ENCODE assay signal across 8 cellular contexts in genomic region chr2:75560768-75561565, GRCh38. TPM values are rescaled to one million over a fixed set of nuclear protein-coding genes. Genes with fewer than 3 reads are reported as not detected.
DNase-seq lines count a peak whose midpoint lies in the region; ATAC-seq, FAIRE-seq and TF ChIP-seq lines count a peak whose summit lies in the region.

Gene EVA1A (minus strand): TSS chr2:75560939. CDS start chr2:75518140, 42,799 bp downstream.

- POLR2A ChIA-PET in GM12878 (lab: Charles Lee) = no interaction called here

- H3K9me3 ChIP-seq in GM12878 (replicated peaks; ENCODE audit: control insufficient read depth, insufficient read depth, low read length) (no peaks in the 10 kb centered on the region), iPS-18a (ENCODE audit: control insufficient read depth, low read depth, low read length) (no peaks in the 10 kb centered on the region), smooth muscle cell (replicated peaks; ENCODE audit: low read depth) (no peaks in the 10 kb centered on the region)

- peak; percentile 72 for ATAC-seq in GM12878

- no peak for TF ChIP-seq CTCF in GM13976 (IDR thresholded peaks at IDR 0.05; ENCODE audit: borderline replicate concordance, control extremely low read depth, extremely low read depth, insufficient read depth, missing control alignments)
- TF ChIP-seq CTCF in GM12878 (IDR thresholded peaks at IDR 0.05 in 2 of 3, conservative IDR thresholded peaks at IDR 0.05 in 1 of 3; ENCODE audit: control insufficient read depth in 2 of 3, extremely low read depth in 1 of 3, insufficient read depth in 1 of 3, low read depth in 3 of 3, low read length in 3 of 3) = no peak
- TF ChIP-seq CTCF in smooth muscle cell (IDR thresholded peaks at IDR 0.05; ENCODE audit: borderline replicate concordance, insufficient read depth, poor library complexity, severe bottlenecking) = no peak

- H3K36me3 ChIP-seq in ACC112 (ENCODE audit: insufficient read depth, low read length) (no peaks in the 10 kb centered on the region; the same call in 1 of the 2 replicates), GM12878 (ENCODE audit: control insufficient read depth in 2 of 2, insufficient read depth in 2 of 2, low read length in 1 of 2) (no peaks in the 10 kb centered on the region), iPS-18a (ENCODE audit: control insufficient read depth, low read depth, low read length) (no peaks in the 10 kb centered on the region), smooth muscle cell (ENCODE audit: low read depth) (no peaks in the 10 kb centered on the region)

- SMC1A ChIA-PET in GM12878 (lab: Charles Lee; ENCODE audit: uncharacterized antibody, unreplicated experiment) = interaction anchor here (1.0 kb wide), 1 partner anchor 42 kb away, joined by 3 read pairs; no protein-coding TSS in a partner anchor

- no peak for TF ChIP-seq EP300 in GM12878 (IDR thresholded peaks at IDR 0.05; ENCODE audit: borderline replicate concordance in 1 of 2, control insufficient read depth in 1 of 2, low read depth in 2 of 2, low read length in 2 of 2)

- CTCF ChIA-PET in GM12878 (lab: Yijun Ruan, JAX) = no interaction called here

- H3K4me3 ChIP-seq in ACC112 (ENCODE audit: low read depth, low read length) (peak within 1 kb of the TSS; percentile 88), GM12878 (peak within 1 kb of the TSS; percentile 65), iPS-18a (ENCODE audit: low read length) (peak within 1 kb of the TSS; percentile 72), smooth muscle cell (peak within 1 kb of the TSS; percentile 66)

- H3K4me2 ChIP-seq in GM12878 (ENCODE audit: control insufficient read depth, insufficient read depth) (peak within 1 kb of the TSS; percentile 81), smooth muscle cell (peak within 1 kb of the TSS; percentile 99)

- H3K9ac ChIP-seq in GM12878 (ENCODE audit: control insufficient read depth, insufficient read depth, low read length) (no peak within 1 kb of the TSS), iPS-18a (ENCODE audit: low read length) (peak within 1 kb of the TSS; percentile 44), smooth muscle cell (ENCODE audit: low read depth) (peak within 1 kb of the TSS; percentile 73)

- H3K79me2 ChIP-seq in ACC112 (ENCODE audit: control insufficient read depth, insufficient read depth, low read length, unreplicated experiment) (peaks cover 43% of the 10 kb centered on the region), GM12878 (ENCODE audit: control insufficient read depth, insufficient read depth, low read length) (no peaks in the 10 kb centered on the region), smooth muscle cell (ENCODE audit: low read depth) (peaks cover 25% of the 10 kb centered on the region)

- H3K4me1 ChIP-seq in ACC112 (ENCODE audit: control insufficient read depth, insufficient read depth, low read length, unreplicated experiment) = peaks cover 31% of the 10 kb centered on the region
- H3K4me1 ChIP-seq in GM12878 (ENCODE audit: control insufficient read depth, insufficient read depth, low read length) = no peaks in the 10 kb centered on the region
- peaks cover 7% of the 10 kb centered on the region for H3K4me1 ChIP-seq in iPS-18a (ENCODE audit: control insufficient read depth, low read depth, low read length)
- peaks cover 23% of the 10 kb centered on the region for H3K4me1 ChIP-seq in smooth muscle cell (ENCODE audit: low read depth)

- RAD21 ChIA-PET in GM12878 (lab: Charles Lee; ENCODE audit: unreplicated experiment) = no interaction called here

- BruUV-seq in GM12878 (replicated peaks; lab: Mats Ljungman, UMichigan) = no TSS peak

- TF ChIP-seq RAD21 in GM12878 (IDR thresholded peaks at IDR 0.05; ENCODE audit: insufficient read depth, low read depth, low read length) = no peak

- WGBS in GM12878 (ENCODE audit: insufficient coverage, insufficient replicate concordance, low lambda C conversion rate, missing lambda C conversion rate) = 15% methylated on average over 21 of the region's 46 CpGs
- WGBS in smooth muscle cell (ENCODE audit: low lambda C conversion rate) = 2% methylated on average over 35 of the region's 46 CpGs

- TF ChIP-seq POLR2A in GM12878 (IDR thresholded peaks at IDR 0.05; ENCODE audit: low read depth, low read length) = no peak

- H3K27me3 ChIP-seq in ACC112 (ENCODE audit: insufficient read depth, low read length) = no peaks in the 10 kb centered on the region
- H3K27me3 ChIP-seq in GM12878 (replicated peaks in 1 of 2; ENCODE audit: control insufficient read depth in 2 of 2, insufficient read depth in 2 of 2, low read length in 1 of 2) = peaks cover 3 to 7% of the 10 kb centered on the region in 2 experiments
- peaks cover 36% of the 10 kb centered on the region for H3K27me3 ChIP-seq in iPS-18a (ENCODE audit: control insufficient read depth, insufficient read depth, low read length)
- H3K27me3 ChIP-seq in smooth muscle cell (ENCODE audit: low read depth) = no peaks in the 10 kb centered on the region

- intact Hi-C loops in GM12878 (cut with micrococcal nuclease; ENCODE audit: unreplicated experiment) = no loop called here

- H2AFZ ChIP-seq in ACC112 (ENCODE audit: low read length, unreplicated experiment) (peak within 1 kb of the TSS; percentile 90), GM12878 (ENCODE audit: control insufficient read depth, low read depth, low read length) (peak within 1 kb of the TSS; percentile 50), smooth muscle cell (ENCODE audit: low read depth) (peak within 1 kb of the TSS; percentile 85)

- in situ Hi-C loops in GM13976 (cut with MboI; ENCODE audit: low sequenced_read_pairs, unreplicated experiment) (no loop called here), GM12878 (cut with MboI) (no loop called here)

- no peaks in the 10 kb centered on the region for H4K20me1 ChIP-seq in GM12878 (ENCODE audit: control insufficient read depth, insufficient read depth)
- H4K20me1 ChIP-seq in smooth muscle cell (ENCODE audit: low read depth) = peaks cover 34% of the 10 kb centered on the region

- peaks cover 14% of the 10 kb centered on the region for H3F3A ChIP-seq in smooth muscle cell (ENCODE audit: low read depth)

- H3K27ac ChIP-seq in ACC112 (ENCODE audit: low read depth, low read length) (peak within 1 kb of the TSS; percentile 76), GM12878 (ENCODE audit: control insufficient read depth, insufficient read depth) (no peak within 1 kb of the TSS), iPS-18a (ENCODE audit: low read length) (no peak within 1 kb of the TSS), smooth muscle cell (ENCODE audit: low read depth) (peak within 1 kb of the TSS; percentile 87)

- FAIRE-seq in GM12878 (lab: Jason Lieb, UNC) = no peak

- peak; percentile 64 for DNase-seq in GM13976 (ENCODE audit: low spot score)
- DNase-seq in NCI-H2196 (lab: John Stamatoyannopoulos, UW; ENCODE audit: unreplicated experiment) = peak; percentile 32
- DNase-seq in GM12878 (ENCODE audit: low read depth, low spot score) = no peak
- DNase-seq in smooth muscle cell (lab: John Stamatoyannopoulos, UW; ENCODE audit: unreplicated experiment) = no peak
- no peak for DNase-seq in activated CD4-positive, CD25-positive, alpha-beta regulatory T cell treated with anti-CD3 and anti-CD28 coated beads, Interleukin-2, amount 50 U/mL, for 72 hours
- no peak for DNase-seq in CD1c-positive myeloid dendritic cell (ENCODE audit: extremely low spot score)

TF ChIP-seq in GM12878, 131 proteins besides CTCF, POLR2A, EP300 and RAD21:
- TF ChIP-seq E2F4 (IDR thresholded peaks at IDR 0.05; ENCODE audit: low read depth, low read length) (no peak), DPF2 (IDR thresholded peaks at IDR 0.05) (no peak), MEF2A (IDR thresholded peaks at IDR 0.05; ENCODE audit: insufficient read depth, low read depth, low read length) (no peak), SIX5 (IDR thresholded peaks at IDR 0.05; ENCODE audit: low read depth, low read length, severe bottlenecking) (no peak), NFYA (IDR thresholded peaks at IDR 0.05; ENCODE audit: borderline replicate concordance, low read depth, low read length) (no peak), BACH1 (IDR thresholded peaks at IDR 0.05; ENCODE audit: borderline replicate concordance) (no peak), POLR2AphosphoS5 (IDR thresholded peaks at IDR 0.05; ENCODE audit: low read length) (no peak), ATF3 (IDR thresholded peaks at IDR 0.05; ENCODE audit: borderline replicate concordance, extremely low read depth, low read depth, low read length) (no peak)

RNA-seq across cellular contexts. Expression of gene EVA1A, which starts in this region (rescaled TPM):
- not detected in 2 replicates for total RNA-seq in GM12878 (2013; cell fraction: nucleolus; rRNA removed)
- 0.51 and 1.0 TPM in 2 replicates for total RNA-seq in GM12878 (2014; rRNA removed)
- total RNA-seq in GM12878 (2014; rRNA removed; fragmentation: Illumina TruSeq; extraction: Trizol) = 0.13 and 0.32 TPM in 2 replicates
- 0.69 and 1.0 TPM in 2 replicates for total RNA-seq in GM12878 (2021)
- not detected for polyA plus RNA-seq in GM12878 (2011; ENCODE audit: low read depth)
- 0.12 and 0.34 TPM in 2 replicates for polyA plus RNA-seq in GM12878 (2011; rRNA removed)
- 0.12 and 0.25 TPM in 2 replicates for polyA plus RNA-seq in GM12878 (2011; cell fraction: cytosol; rRNA removed)
- 0.28 TPM in 1 of 2 replicates, not detected in the other for polyA plus RNA-seq in GM12878 (2011; cell fraction: nucleus; rRNA removed)
- polyA plus RNA-seq in GM12878 (2012) = 0.25 TPM in 1 of 2 replicates, not detected in the other
- 0.21 TPM in 1 of 2 replicates, not detected in the other for polyA plus RNA-seq in GM12878 (2014; fragmentation: Illumina TruSeq; extraction: Trizol)
- polyA plus RNA-seq in GM12878 (2014; fragmentation: Nextera tagmentation; extraction: Ambion mirVana) = not detected
- polyA plus RNA-seq in GM12878 (2014; rRNA removed) = not detected in 2 replicates
- not detected for polyA plus RNA-seq in GM12878 (2016; fragmentation: Nextera tagmentation; extraction: Ambion mirVana)
- polyA minus RNA-seq in GM12878 (2011; rRNA and poly(A)+ RNA removed) = not detected in 2 replicates
- polyA minus RNA-seq in GM12878 (2011; cell fraction: cytosol; rRNA and poly(A)+ RNA removed) = not detected in 2 replicates
- not detected in 2 replicates for polyA minus RNA-seq in GM12878 (2011; cell fraction: nucleus; rRNA and poly(A)+ RNA removed)
- total RNA-seq in smooth muscle cell = 54.3 and 84.1 TPM in 2 replicates
- 72.8 and 89.2 TPM in 2 replicates for polyA plus RNA-seq in smooth muscle cell

Comparison
In these comparisons a context has a peak if more than half of its experiments do, and no peak if none do; other contexts are left out.
1. RNA of gene EVA1A (total RNA-seq): 54.3 to 84.1 TPM in smooth muscle cell; 0.13 to 1.0 TPM in GM12878; every median in the first group is over 10 times any median in the second.
2. RNA of gene EVA1A (polyA plus RNA-seq): 72.8 to 89.2 TPM in smooth muscle cell; 0.12 to 0.34 TPM in GM12878; every median in the first group is over 10 times any median in the second.
3. H3K27ac ChIP-seq: peak in ACC112 (single experiment) and smooth muscle cell (single experiment); none in GM12878 (single experiment) and iPS-18a (single experiment).
4. DNase-seq: peak in GM13976 (single experiment) and NCI-H2196 (single experiment); none in GM12878 (single experiment), smooth muscle cell (single experiment), activated CD4-positive, CD25-positive, alpha-beta regulatory T cell treated with anti-CD3 and anti-CD28 coated beads, Interleukin-2, amount 50 U/mL, for 72 hours (single experiment) and CD1c-positive myeloid dendritic cell (single experiment).
5. Peak in every context shown above with its lines, with median percentiles within 50 percentile points of each other: H2AFZ ChIP-seq and H3K4me3 ChIP-seq.